Comparison of ENCODE assay signal across 24 cellular contexts in the genomic region with DNA sequence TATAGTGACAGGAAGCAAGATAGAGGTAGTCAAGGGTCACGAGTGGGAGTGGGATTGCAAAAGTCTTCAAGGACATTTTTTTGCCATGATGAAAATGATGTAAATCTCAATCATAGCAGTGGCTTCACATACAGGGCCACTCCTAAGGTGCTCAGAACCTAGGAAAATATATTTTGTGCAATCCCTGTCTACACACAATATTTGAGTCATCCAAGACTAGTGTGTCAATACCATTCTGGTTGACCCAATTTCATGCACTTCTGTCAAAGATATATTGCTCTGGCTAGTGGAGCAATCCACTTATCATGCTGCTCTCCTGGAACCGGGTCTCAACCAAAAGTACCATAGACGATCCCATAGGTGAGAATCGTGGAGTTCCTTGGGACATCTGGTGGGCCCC. TPM values are rescaled to one million over a fixed set of nuclear protein-coding genes. Genes with fewer than 3 reads are reported as not detected.
DNase-seq lines count a peak whose midpoint lies in the region; ATAC-seq, FAIRE-seq and TF ChIP-seq lines count a peak whose summit lies in the region.
"Had no signal": no experiment of that assay in that cellular context is flagged by ENCODE, and none has a peak within 500 bp of the region (broad histone marks: within the 10 kb centered on the region; RNA-seq: fewer than 3 reads in every experiment).

No MANE protein-coding gene starts in this region.

- CTCF ChIA-PET in HepG2 (lab: Yijun Ruan, JAX; ENCODE audit: low intra/inter-chr PET ratio, low total read pairs): no interaction called here
- CTCF ChIA-PET in PC-3 (lab: Charles Lee): no interaction called here

- no peak for FAIRE-seq in HepG2 (lab: Jason Lieb, UNC)
- FAIRE-seq: A204.1, D721Med, G401.6, GM19239 had no signal

- no peaks in the 10 kb centered on the region for H3K9me3 Mint-ChIP-seq in activated T-cell treated with anti-CD3 and anti-CD28 coated beads, Interleukin-2, amount 50 U/mL, for 4 hours
- H3K9me3 Mint-ChIP-seq: CD4-positive, alpha-beta T cell; CD8-positive, alpha-beta T cell had no signal

- H3K4me3 Mint-ChIP-seq in activated T-cell treated with anti-CD3 and anti-CD28 coated beads, Interleukin-2, amount 50 U/mL, for 4 hours: no peak overlapping the region
- H3K4me3 Mint-ChIP-seq: CD14-positive monocyte; CD4-positive, alpha-beta T cell; CD8-positive, alpha-beta T cell had no signal

- TF ChIP-seq CTCF in right lobe of liver (IDR thresholded peaks at IDR 0.05): no peak
- no peak for TF ChIP-seq CTCF in HepG2 (CRISPR knock-in tag; IDR thresholded peaks at IDR 0.05)
- no peak for TF ChIP-seq CTCF in PC-3 (conservative IDR thresholded peaks at IDR 0.05; ENCODE audit: low read depth, low read length)
- TF ChIP-seq CTCF in epithelial cell of esophagus (IDR thresholded peaks at IDR 0.05; ENCODE audit: insufficient read depth, low read depth, low read length, missing control alignments): no peak

- no peaks in the 10 kb centered on the region for H3K27me3 Mint-ChIP-seq in activated T-cell treated with anti-CD3 and anti-CD28 coated beads, Interleukin-2, amount 50 U/mL, for 4 hours (ENCODE audit: low read depth)
- H3K27me3 Mint-ChIP-seq: CD4-positive, alpha-beta T cell had no signal

- TF ChIP-seq EP300 in HepG2 (IDR thresholded peaks at IDR 0.05; ENCODE audit: low read depth in 2 of 2, low read length in 2 of 2): no peak
- no peak for TF ChIP-seq EP300 in HepG2 (CRISPR knock-in tag; IDR thresholded peaks at IDR 0.05; ENCODE audit: borderline replicate concordance)

- in situ Hi-C loops in HepG2 (cut with HindIII; ENCODE audit: extremely low pct_ligation_motif_present, low pct_unique_long_range_greater_than_20kb): no loop called here

- no peak for TF ChIP-seq RAD21 in HepG2 (CRISPR knock-in tag; IDR thresholded peaks at IDR 0.05)

- 50% methylated on average over 2 of the region's 4 CpGs for WGBS in right lobe of liver (ENCODE audit: insufficient coverage, low coverage, low lambda C conversion rate, missing lambda C conversion rate)
- 51% methylated on average over 3 of the region's 4 CpGs for WGBS in HepG2 (ENCODE audit: low lambda C conversion rate)

- BruUV-seq in HepG2 (replicated peaks; lab: Mats Ljungman, UMichigan) (no TSS peak), PC-3 (replicated peaks; lab: Mats Ljungman, UMichigan) (no TSS peak)

- no peaks in the 10 kb centered on the region for H3K9me3 ChIP-seq in right lobe of liver
- no peaks in the 10 kb centered on the region for H3K9me3 ChIP-seq in HepG2 (ENCODE audit: low read length)
- no peaks in the 10 kb centered on the region for H3K9me3 ChIP-seq in PC-3 (ENCODE audit: low read length)
- H3K9me3 ChIP-seq: BE2C, BLaER1, Caco-2 had no signal

- TF ChIP-seq POLR2A in right lobe of liver (IDR thresholded peaks at IDR 0.05): no peak
- no peak for TF ChIP-seq POLR2A in HepG2 (IDR thresholded peaks at IDR 0.05; ENCODE audit: insufficient read depth in 1 of 2, low read depth in 2 of 2, low read length in 2 of 2)

- H3K27ac ChIP-seq in right lobe of liver: no peak overlapping the region
- no peak overlapping the region for H3K27ac ChIP-seq in HepG2 (ENCODE audit: extremely low read length, insufficient read depth, low read length)
- H3K27ac ChIP-seq in PC-3 (ENCODE audit: low read length): no peak overlapping the region
- H3K27ac ChIP-seq: BLaER1 had no signal

- H3K9me2 ChIP-seq in PC-3 (replicated peaks; ENCODE audit: low read length): no peaks in the 10 kb centered on the region

- H3K79me2 ChIP-seq in HepG2 (ENCODE audit: insufficient read depth, low read length) (no peaks in the 10 kb centered on the region), PC-3 (ENCODE audit: low read length) (no peaks in the 10 kb centered on the region)

- H3F3A ChIP-seq in PC-3 (ENCODE audit: low read length, unreplicated experiment): no peaks in the 10 kb centered on the region

- intact Hi-C loops in right lobe of liver (cut with DNase I): no loop called here
- intact Hi-C loops in HepG2 (cut with micrococcal nuclease; ENCODE audit: unreplicated experiment): no loop called here
- intact Hi-C loops in PC-3 (cut with micrococcal nuclease): no loop called here

- H3K27me3 ChIP-seq in right lobe of liver (no peaks in the 10 kb centered on the region), HepG2 (ENCODE audit: control insufficient read depth in 1 of 2, insufficient read depth in 2 of 2, low read length in 2 of 2) (no peaks in the 10 kb centered on the region), PC-3 (ENCODE audit: low read length) (no peaks in the 10 kb centered on the region), H7 (ENCODE audit: control insufficient read depth, insufficient read depth, low read length) (no peaks in the 10 kb centered on the region)
- H3K27me3 ChIP-seq: BE2C had no signal

- H3K36me3 ChIP-seq in right lobe of liver: no peaks in the 10 kb centered on the region
- no peaks in the 10 kb centered on the region for H3K36me3 ChIP-seq in HepG2 (replicated peaks in 1 of 2; ENCODE audit: control insufficient read depth in 1 of 2, insufficient read depth in 2 of 2, low read length in 2 of 2)
- no peaks in the 10 kb centered on the region for H3K36me3 ChIP-seq in PC-3 (ENCODE audit: low read depth, low read length)
- no peaks in the 10 kb centered on the region for H3K36me3 ChIP-seq in H7 (replicated peaks; ENCODE audit: control insufficient read depth, insufficient read depth, low read length)
- H3K36me3 ChIP-seq: BE2C, BLaER1 had no signal

- no peak overlapping the region for H3K9ac ChIP-seq in HepG2 (ENCODE audit: insufficient read depth, low read depth, low read length)
- H3K9ac ChIP-seq in PC-3 (ENCODE audit: low read length): no peak overlapping the region
- H3K9ac ChIP-seq: BLaER1 had no signal

- no peak overlapping the region for H2AFZ ChIP-seq in HepG2 (ENCODE audit: low read length)
- no peak overlapping the region for H2AFZ ChIP-seq in PC-3 (ENCODE audit: low read length)

- H4K20me1 ChIP-seq in HepG2 (ENCODE audit: insufficient read depth, low read length) (no peaks in the 10 kb centered on the region), PC-3 (ENCODE audit: low read length) (no peaks in the 10 kb centered on the region)
- H4K20me1 ChIP-seq: BLaER1 had no signal

- H3K36me3 Mint-ChIP-seq in activated T-cell treated with anti-CD3 and anti-CD28 coated beads, Interleukin-2, amount 50 U/mL, for 4 hours (ENCODE audit: insufficient read depth): no peaks in the 10 kb centered on the region
- H3K36me3 Mint-ChIP-seq: CD14-positive monocyte; CD8-positive, alpha-beta T cell had no signal

- POLR2A ChIA-PET in HepG2 (lab: Yijun Ruan, JAX) (no interaction called here), PC-3 (lab: Charles Lee; ENCODE audit: unreplicated experiment) (no interaction called here)

- no peaks in the 10 kb centered on the region for H3K4me1 Mint-ChIP-seq in activated T-cell treated with anti-CD3 and anti-CD28 coated beads, Interleukin-2, amount 50 U/mL, for 4 hours (ENCODE audit: low read depth)

- H3K4me3 ChIP-seq in right lobe of liver (no peak overlapping the region), HepG2 (replicated peaks in 1 of 3; ENCODE audit: insufficient read depth in 1 of 3, low read depth in 2 of 3, low read length in 3 of 3) (no peak overlapping the region), PC-3 (ENCODE audit: low read length) (no peak overlapping the region), epithelial cell of esophagus (ENCODE audit: low read length) (no peak overlapping the region), H7 (ENCODE audit: insufficient read depth, low read depth, low read length) (no peak overlapping the region)
- H3K4me3 ChIP-seq: BLaER1 had no signal

- H3K4me1 ChIP-seq in right lobe of liver: no peaks in the 10 kb centered on the region
- H3K4me1 ChIP-seq in HepG2 (ENCODE audit: insufficient read depth, low read length): peaks cover 26% of the 10 kb centered on the region
- H3K4me1 ChIP-seq in PC-3 (ENCODE audit: insufficient read depth, low read length): peaks cover 34% of the 10 kb centered on the region
- H3K4me1 ChIP-seq: BE2C, BLaER1, Caco-2 had no signal

- ATAC-seq in right lobe of liver (peak; percentile 13 to 76 (median 42)), HepG2 (no peak), PC-3 (no peak), HG03159 (IDR thresholded peaks at IDR 0.05; ENCODE audit: unreplicated experiment) (no peak)
- no peak for ATAC-seq in activated T-cell treated with anti-CD3 and anti-CD28 coated beads, Interleukin-2, amount 50 U/mL, for 4 hours
- ATAC-seq: CD8-positive, alpha-beta T cell had no signal

- no peak overlapping the region for H3K4me2 ChIP-seq in HepG2 (ENCODE audit: low read depth, low read length)
- H3K4me2 ChIP-seq in PC-3 (ENCODE audit: low read length): no peak overlapping the region
- H3K4me2 ChIP-seq: BLaER1 had no signal

- DNase-seq in right lobe of liver (no peak), HepG2 (ENCODE audit: low spot score) (no peak), PC-3 (peak; percentile 36), epithelial cell of esophagus (ENCODE audit: low read depth) (peak; percentile 39), H7 (no peak)
- no peak for DNase-seq in activated T-cell treated with anti-CD3 and anti-CD28 coated beads, Interleukin-2, amount 50 U/mL, for 4 hours
- DNase-seq: 8988T; ACHN; BE2C; C1 segment of cervical spinal cord; Caco-2; Calu3; CD4-positive, alpha-beta T cell; CD8-positive, alpha-beta T cell; DMS79 treated with DMSO at 0.1 percent for 48 hours; GF-D8 had no signal

RNA-seq across cellular contexts. Expression of a gene that starts 24.2 kb away (rescaled TPM):
- total RNA-seq in right lobe of liver (10 to 100 TPM in 4 of 6 experiments, 1 to 10 TPM in 2; 2.9 to 30.7 (median 16.5) TPM), HepG2 (2016; rRNA removed; fragmentation: Illumina TruSeq; extraction: Trizol) (0.49 and 1.1 TPM in 2 replicates), PC-3 (2014; rRNA removed) (not detected in 2 replicates)
- not detected in 2 replicates for total RNA-seq in HepG2 (2016; cell fraction: cytosol; rRNA removed; fragmentation: Illumina TruSeq; extraction: Trizol; ENCODE audit: low read depth)
- 0.34 and 1.1 TPM in 2 replicates for total RNA-seq in HepG2 (2016; cell fraction: insoluble cytoplasmic fraction; rRNA removed; fragmentation: Illumina TruSeq; extraction: Trizol)
- 0.15 and 0.17 TPM in 2 replicates for total RNA-seq in HepG2 (2016; cell fraction: membrane; rRNA removed; fragmentation: Illumina TruSeq; extraction: Trizol)
- total RNA-seq in HepG2 (2016; cell fraction: nucleus; rRNA removed; fragmentation: Illumina TruSeq; extraction: Trizol): 0.68 and 1.3 TPM in 2 replicates
- 1.8 and 3.8 TPM in 2 replicates for polyA plus RNA-seq in HepG2 (2011; rRNA removed)
- polyA plus RNA-seq in HepG2 (2011; cell fraction: cytosol; rRNA removed): 1.5 and 1.7 TPM in 2 replicates
- 3.5 and 4.1 TPM in 2 replicates for polyA plus RNA-seq in HepG2 (2011; cell fraction: nucleus; rRNA removed)
- polyA plus RNA-seq in HepG2 (2012): 3.9 and 5.5 TPM in 2 replicates
- polyA plus RNA-seq in HepG2 (2016; cell fraction: cytosol; fragmentation: Illumina TruSeq; extraction: Trizol; ENCODE audit: low read depth): 0.06 and 0.21 TPM in 2 replicates
- polyA plus RNA-seq in HepG2 (2016; cell fraction: insoluble cytoplasmic fraction; fragmentation: Illumina TruSeq; extraction: Trizol; ENCODE audit: low read depth): 0.59 and 0.69 TPM in 2 replicates
- polyA plus RNA-seq in HepG2 (2016; cell fraction: membrane; fragmentation: Illumina TruSeq; extraction: Trizol; ENCODE audit: low read depth): 0.15 and 0.25 TPM in 2 replicates
- polyA plus RNA-seq in HepG2 (2016; cell fraction: nucleus; fragmentation: Illumina TruSeq; extraction: Trizol; ENCODE audit: insufficient read depth, low read depth): 2.0 and 2.7 TPM in 2 replicates
- 2.4 TPM in 1 of 2 replicates, not detected in the other for polyA minus RNA-seq in HepG2 (2011; rRNA and poly(A)+ RNA removed; ENCODE audit: low replicate concordance)
- polyA minus RNA-seq in HepG2 (2011; cell fraction: cytosol; rRNA and poly(A)+ RNA removed): 0.53 and 1.3 TPM in 2 replicates
- 2.1 and 2.9 TPM in 2 replicates for polyA minus RNA-seq in HepG2 (2011; cell fraction: nucleus; rRNA and poly(A)+ RNA removed)
- total RNA-seq in activated T-cell treated with anti-CD3 and anti-CD28 coated beads, Interleukin-2, amount 50 U/mL, for 4 hours: under 1 TPM; 0.05 to 0.13 (median 0.08) TPM
- 0.10 and 0.52 TPM in 2 replicates for total RNA-seq in H7 (2014; rRNA removed; shearing (Covaris generic))
- total RNA-seq: A673, Calu3 had no signal
- polyA plus RNA-seq: CD14-positive monocyte had no signal

RNA-seq across cellular contexts. Expression of a gene that starts 59.8 kb away (rescaled TPM):
- total RNA-seq in right lobe of liver (1 to 10 TPM in 3 of 6 experiments, under 1 TPM in 3; 0.17 to 5.3 (median 0.96) TPM), HepG2 (2016; rRNA removed; fragmentation: Illumina TruSeq; extraction: Trizol) (0.02 TPM in 1 of 2 replicates, not detected in the other), PC-3 (2014; rRNA removed) (8.5 and 11.6 TPM in 2 replicates)
- not detected in 2 replicates for total RNA-seq in HepG2 (2016; cell fraction: cytosol; rRNA removed; fragmentation: Illumina TruSeq; extraction: Trizol; ENCODE audit: low read depth)
- 0.06 TPM in 1 of 2 replicates, not detected in the other for total RNA-seq in HepG2 (2016; cell fraction: insoluble cytoplasmic fraction; rRNA removed; fragmentation: Illumina TruSeq; extraction: Trizol)
- not detected in 2 replicates for total RNA-seq in HepG2 (2016; cell fraction: membrane; rRNA removed; fragmentation: Illumina TruSeq; extraction: Trizol)
- total RNA-seq in HepG2 (2016; cell fraction: nucleus; rRNA removed; fragmentation: Illumina TruSeq; extraction: Trizol): not detected in 2 replicates
- polyA plus RNA-seq in HepG2 (2011; rRNA removed): 0.17 and 0.26 TPM in 2 replicates
- 0.32 and 0.43 TPM in 2 replicates for polyA plus RNA-seq in HepG2 (2011; cell fraction: cytosol; rRNA removed)
- 0.11 and 0.14 TPM in 2 replicates for polyA plus RNA-seq in HepG2 (2011; cell fraction: nucleus; rRNA removed)
- 0.08 and 0.09 TPM in 2 replicates for polyA plus RNA-seq in HepG2 (2012)
- not detected in 2 replicates for polyA plus RNA-seq in HepG2 (2016; cell fraction: cytosol; fragmentation: Illumina TruSeq; extraction: Trizol; ENCODE audit: low read depth)
- not detected in 2 replicates for polyA plus RNA-seq in HepG2 (2016; cell fraction: insoluble cytoplasmic fraction; fragmentation: Illumina TruSeq; extraction: Trizol; ENCODE audit: low read depth)
- polyA plus RNA-seq in HepG2 (2016; cell fraction: membrane; fragmentation: Illumina TruSeq; extraction: Trizol; ENCODE audit: low read depth): not detected in 2 replicates
- not detected in 2 replicates for polyA plus RNA-seq in HepG2 (2016; cell fraction: nucleus; fragmentation: Illumina TruSeq; extraction: Trizol; ENCODE audit: insufficient read depth, low read depth)
- polyA minus RNA-seq in HepG2 (2011; rRNA and poly(A)+ RNA removed; ENCODE audit: low replicate concordance): 0.80 TPM in 1 of 2 replicates, not detected in the other
- 0.20 TPM in 1 of 2 replicates, not detected in the other for polyA minus RNA-seq in HepG2 (2011; cell fraction: cytosol; rRNA and poly(A)+ RNA removed)
- polyA minus RNA-seq in HepG2 (2011; cell fraction: nucleus; rRNA and poly(A)+ RNA removed): 0.13 TPM in 1 of 2 replicates, not detected in the other
- total RNA-seq in activated T-cell treated with anti-CD3 and anti-CD28 coated beads, Interleukin-2, amount 50 U/mL, for 4 hours: under 1 TPM; 0.11 to 0.18 (median 0.11) TPM
- total RNA-seq in H7 (2014; rRNA removed; shearing (Covaris generic)): 0.38 and 0.44 TPM in 2 replicates
- total RNA-seq: CD4-positive, alpha-beta T cell; CD8-positive, alpha-beta T cell had no signal
- polyA plus RNA-seq: CD14-positive monocyte had no signal

Comparison
In these comparisons a context has a peak if more than half of its experiments do, and no peak if none do; other contexts are left out.
1. ATAC-seq: peak in right lobe of liver (4 of 4); none in HepG2 (single experiment), PC-3 (single experiment), HG03159 (single experiment) and activated T-cell treated with anti-CD3 and anti-CD28 coated beads, Interleukin-2, amount 50 U/mL, for 4 hours (0 of 2).
2. DNase-seq: peak in PC-3 (single experiment) and epithelial cell of esophagus (single experiment); none in right lobe of liver (0 of 3), HepG2 (single experiment), activated T-cell treated with anti-CD3 and anti-CD28 coated beads, Interleukin-2, amount 50 U/mL, for 4 hours (single experiment) and H7 (single experiment).